In the genomic region with DNA sequence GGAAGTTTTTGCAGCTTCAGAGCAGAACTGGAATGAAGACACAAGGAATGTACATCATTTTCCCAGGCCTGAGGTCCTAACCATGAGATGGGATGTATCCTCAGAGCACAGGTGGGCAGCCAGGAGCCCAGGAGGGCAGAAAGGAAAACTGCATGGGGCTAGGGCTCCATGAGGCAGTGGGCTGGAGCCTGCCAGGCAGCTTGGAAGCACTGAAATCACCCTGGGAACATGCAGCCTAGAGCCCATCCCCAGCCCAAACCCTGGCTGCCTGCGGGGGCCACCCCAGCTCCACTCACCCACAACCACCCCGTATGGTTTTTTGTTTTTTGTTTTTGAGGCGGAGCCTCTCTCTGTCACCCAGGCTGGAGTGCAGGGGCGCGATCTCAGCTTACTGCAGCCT, we compare ENCODE assay signal across 1 cellular context.
TF ChIP-seq lines count a peak whose summit lies in the region.

No MANE protein-coding gene starts in this region.

TF ChIP-seq in GM23338, 12 proteins besides CTCF, POLR2A, EP300 and RAD21 (continued from another document):
- TF ChIP-seq EZH2phosphoT487 (IDR thresholded peaks at IDR 0.05; ENCODE audit: unreplicated experiment) (no peak), POLR2AphosphoS5 (IDR thresholded peaks at IDR 0.05; ENCODE audit: low read depth) (no peak)
